ENCODE assay signal across 1 cellular context in the genomic region with DNA sequence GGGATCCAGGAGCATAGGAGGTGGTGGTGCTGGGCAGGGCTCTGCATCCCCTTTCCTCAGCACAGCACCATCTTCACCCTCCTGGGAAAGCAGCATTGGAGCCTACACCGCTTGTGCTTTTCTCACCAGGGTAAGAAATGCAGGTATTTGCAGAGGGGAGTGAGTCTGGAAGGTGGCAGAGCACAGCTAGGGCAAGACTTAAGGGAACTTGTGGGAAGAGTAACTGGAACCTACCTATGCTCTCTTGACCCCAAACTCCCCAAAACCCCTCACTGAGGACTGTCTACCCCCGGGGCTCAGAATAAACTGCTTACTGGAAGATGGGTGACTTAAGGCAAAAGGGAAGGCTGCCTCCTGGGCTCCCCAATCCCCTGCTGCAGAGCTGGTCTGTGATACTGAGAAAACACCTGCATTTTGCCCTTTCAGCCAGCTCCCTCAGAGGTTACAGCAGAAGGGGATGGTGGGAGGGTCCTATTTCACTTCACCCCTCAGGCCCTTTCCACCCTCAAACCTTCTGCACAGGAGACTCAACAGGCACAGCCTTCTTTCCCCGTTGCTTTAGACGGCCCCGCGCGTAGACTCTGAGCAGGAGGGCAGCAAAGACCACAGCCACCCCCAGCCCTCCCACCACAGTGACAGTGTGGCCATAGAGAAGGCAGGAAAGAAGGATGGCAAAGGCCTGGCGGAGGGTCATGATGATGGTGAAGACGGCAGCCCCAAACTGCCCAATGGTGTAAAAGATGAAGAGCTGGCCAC.
A peak's percentile ranks its signal among the peaks of the same experiment; 100 is the strongest.
TF ChIP-seq lines count a peak whose summit lies in the region.

No MANE protein-coding gene starts in this region.

TF ChIP-seq in HepG2, 621 proteins besides CTCF, POLR2A, EP300 and RAD21 (continued from another document):
- TF ChIP-seq, protein P1, sequence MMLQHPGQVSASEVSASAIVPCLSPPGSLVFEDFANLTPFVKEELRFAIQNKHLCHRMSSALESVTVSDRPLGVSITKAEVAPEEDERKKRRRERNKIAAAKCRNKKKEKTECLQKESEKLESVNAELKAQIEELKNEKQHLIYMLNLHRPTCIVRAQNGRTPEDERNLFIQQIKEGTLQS (CRISPR knock-in tag; IDR thresholded peaks at IDR 0.05): peak; percentile 9; the same call in 1 of the 2 replicates
- TF ChIP-seq, protein P2, sequence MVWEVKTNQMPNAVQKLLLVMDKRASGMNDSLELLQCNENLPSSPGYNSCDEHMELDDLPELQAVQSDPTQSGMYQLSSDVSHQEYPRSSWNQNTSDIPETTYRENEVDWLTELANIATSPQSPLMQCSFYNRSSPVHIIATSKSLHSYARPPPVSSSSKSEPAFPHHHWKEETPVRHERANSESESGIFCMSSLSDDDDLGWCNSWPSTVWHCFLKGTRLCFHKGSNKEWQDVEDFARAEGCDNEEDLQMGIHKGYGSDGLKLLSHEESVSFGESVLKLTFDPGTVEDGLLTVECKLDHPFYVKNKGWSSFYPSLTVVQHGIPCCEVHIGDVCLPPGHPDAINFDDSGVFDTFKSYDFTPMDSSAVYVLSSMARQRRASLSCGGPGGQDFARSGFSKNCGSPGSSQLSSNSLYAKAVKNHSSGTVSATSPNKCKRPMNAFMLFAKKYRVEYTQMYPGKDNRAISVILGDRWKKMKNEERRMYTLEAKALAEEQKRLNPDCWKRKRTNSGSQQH (CRISPR knock-in tag; IDR thresholded peaks at IDR 0.05; ENCODE audit: low read depth): 0 out of 2 replicates have a peak, but pooled peaks have one; percentile 12
- 0 out of 2 replicates have a peak, but pooled peaks have one; percentile 48 for TF ChIP-seq ZBTB38 (CRISPR knock-in tag; IDR thresholded peaks at IDR 0.05)
- TF ChIP-seq, protein P3, sequence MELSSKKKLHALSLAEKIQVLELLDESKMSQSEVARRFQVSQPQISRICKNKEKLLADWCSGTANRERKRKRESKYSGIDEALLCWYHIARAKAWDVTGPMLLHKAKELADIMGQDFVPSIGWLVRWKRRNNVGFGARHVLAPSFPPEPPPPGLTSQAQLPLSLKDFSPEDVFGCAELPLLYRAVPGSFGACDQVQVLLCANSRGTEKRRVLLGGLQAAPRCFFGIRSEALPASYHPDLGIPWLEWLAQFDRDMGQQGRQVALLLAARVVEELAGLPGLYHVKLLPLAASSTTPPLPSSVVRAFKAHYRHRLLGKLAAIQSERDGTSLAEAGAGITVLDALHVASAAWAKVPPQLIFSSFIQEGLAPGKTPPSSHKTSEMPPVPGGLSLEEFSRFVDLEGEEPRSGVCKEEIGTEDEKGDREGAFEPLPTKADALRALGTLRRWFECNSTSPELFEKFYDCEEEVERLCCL (CRISPR knock-in tag; IDR thresholded peaks at IDR 0.05; ENCODE audit: borderline replicate concordance): no peak
- TF ChIP-seq AGO2 (optimal IDR thresholded peaks at IDR 0.05; ENCODE audit: low read depth, low read length): peak; percentile 97
- peak; percentile 93; the same call in 1 of the 2 replicates for TF ChIP-seq ZC3H4 (CRISPR knock-in tag; IDR thresholded peaks at IDR 0.05; ENCODE audit: borderline replicate concordance)
- peak; percentile 68 for TF ChIP-seq RBM39 (IDR thresholded peaks at IDR 0.05; ENCODE audit: low read depth, low read length, poor library complexity, severe bottlenecking)
- TF ChIP-seq, protein P4, sequence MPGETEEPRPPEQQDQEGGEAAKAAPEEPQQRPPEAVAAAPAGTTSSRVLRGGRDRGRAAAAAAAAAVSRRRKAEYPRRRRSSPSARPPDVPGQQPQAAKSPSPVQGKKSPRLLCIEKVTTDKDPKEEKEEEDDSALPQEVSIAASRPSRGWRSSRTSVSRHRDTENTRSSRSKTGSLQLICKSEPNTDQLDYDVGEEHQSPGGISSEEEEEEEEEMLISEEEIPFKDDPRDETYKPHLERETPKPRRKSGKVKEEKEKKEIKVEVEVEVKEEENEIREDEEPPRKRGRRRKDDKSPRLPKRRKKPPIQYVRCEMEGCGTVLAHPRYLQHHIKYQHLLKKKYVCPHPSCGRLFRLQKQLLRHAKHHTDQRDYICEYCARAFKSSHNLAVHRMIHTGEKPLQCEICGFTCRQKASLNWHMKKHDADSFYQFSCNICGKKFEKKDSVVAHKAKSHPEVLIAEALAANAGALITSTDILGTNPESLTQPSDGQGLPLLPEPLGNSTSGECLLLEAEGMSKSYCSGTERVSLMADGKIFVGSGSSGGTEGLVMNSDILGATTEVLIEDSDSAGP (CRISPR knock-in tag; IDR thresholded peaks at IDR 0.05; ENCODE audit: borderline replicate concordance): 0 out of 2 replicates have a peak, but pooled peaks have one; percentile 75
- no peak for TF ChIP-seq MZF1 (CRISPR knock-in tag; IDR thresholded peaks at IDR 0.05; ENCODE audit: borderline replicate concordance)
- TF ChIP-seq POLR2AphosphoS2 (IDR thresholded peaks at IDR 0.05; ENCODE audit: low read depth, low read length): peak; percentile 94
- TF ChIP-seq MED8 (CRISPR knock-in tag; IDR thresholded peaks at IDR 0.05; ENCODE audit: insufficient replicate concordance): peak; percentile 41
- 0 out of 2 replicates have a peak, but pooled peaks have one; percentile 21 for TF ChIP-seq ZNF251 (CRISPR knock-in tag; IDR thresholded peaks at IDR 0.05)
